ENCODE assay signal across 18 cellular contexts in the genomic region with DNA sequence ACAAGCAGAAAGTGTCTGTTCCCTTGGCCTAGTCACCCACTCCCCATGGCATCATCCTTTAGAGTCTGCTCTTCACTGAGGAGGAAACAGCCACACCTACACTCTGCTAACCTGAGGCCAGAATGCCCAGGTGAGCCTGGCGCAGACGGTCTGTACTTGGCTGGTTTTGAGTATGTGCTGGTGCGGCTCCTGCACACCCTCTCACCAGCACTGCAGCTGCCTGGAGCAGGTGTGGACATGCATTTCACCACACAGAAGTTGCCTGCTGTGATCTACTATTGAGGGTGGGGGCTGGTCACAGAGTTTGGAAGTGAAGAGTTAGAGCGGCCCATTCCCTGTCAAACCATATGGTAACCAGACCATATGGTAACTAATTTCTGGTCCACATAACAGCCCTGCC. TPM values are rescaled to one million over a fixed set of nuclear protein-coding genes. Genes with fewer than 3 reads are reported as not detected.
DNase-seq lines count a peak whose midpoint lies in the region; ATAC-seq and TF ChIP-seq lines count a peak whose summit lies in the region.
"Had no signal": no experiment of that assay in that cellular context is flagged by ENCODE, and none has a peak within 500 bp of the region (broad histone marks: within the 10 kb centered on the region; RNA-seq: fewer than 3 reads in every experiment).

No MANE protein-coding gene starts in this region.

- TF ChIP-seq POLR2A in breast epithelium (IDR thresholded peaks at IDR 0.05), result no peak

- H3K9me3 ChIP-seq in breast epithelium (no peaks in the 10 kb centered on the region), esophagus (ENCODE audit: control insufficient read depth in 2 of 2, insufficient read depth in 1 of 2, low read depth in 1 of 2, low read length in 1 of 2) (no peaks in the 10 kb centered on the region)

- CTCF ChIA-PET in MCF 10A (lab: Yijun Ruan, JAX), result no interaction called here
- CTCF ChIA-PET in activated CD8-positive, alpha-beta memory T cell treated with anti-CD3 and anti-CD28 coated beads, Interleukin-2, amount 10 ng/mL, durations not matched to agents 7 days and 5 days (lab: Charles Lee), result no interaction called here

- no peak for ATAC-seq in GM19467 (IDR thresholded peaks at IDR 0.05; ENCODE audit: unreplicated experiment)
- no peak for ATAC-seq in activated CD8-positive, alpha-beta memory T cell treated with anti-CD3 and anti-CD28 coated beads, Interleukin-2, amount 10 ng/mL, durations not matched to agents 7 days and 5 days
- ATAC-seq: GM12878, PC-3 had no signal

- H3K27ac ChIP-seq in breast epithelium (no peak overlapping the region), esophagus (ENCODE audit: low read depth in 2 of 2, low read length in 1 of 2) (peak overlapping the region; percentile 74 to 75)

- intact Hi-C loops in MCF 10A (cut with micrococcal nuclease), result no loop called here
- intact Hi-C loops in breast epithelium (cut with DNase I; ENCODE audit: low total_unique reads), result no loop called here

- H3K9me3 Mint-ChIP-seq in MCF 10A (ENCODE audit: unreplicated experiment), result no peaks in the 10 kb centered on the region
- no peaks in the 10 kb centered on the region for H3K9me3 Mint-ChIP-seq in activated CD8-positive, alpha-beta memory T cell treated with anti-CD3 and anti-CD28 coated beads, Interleukin-2, amount 10 ng/mL, durations not matched to agents 7 days and 5 days (ENCODE audit: low read depth)
- H3K9me3 Mint-ChIP-seq: CD4-positive, alpha-beta memory T cell had no signal

- no peak overlapping the region for H3K4me3 ChIP-seq in breast epithelium
- no peak overlapping the region for H3K4me3 ChIP-seq in esophagus (ENCODE audit: low read depth in 1 of 2, low read length in 2 of 2)
- H3K4me3 ChIP-seq: GM12878 had no signal

- TF ChIP-seq CTCF in MCF 10A (IDR thresholded peaks at IDR 0.05; ENCODE audit: unreplicated experiment), result no peak
- TF ChIP-seq CTCF in breast epithelium (IDR thresholded peaks at IDR 0.05), result no peak

- peaks cover 79% of the 10 kb centered on the region for H3K27me3 Mint-ChIP-seq in MCF 10A (ENCODE audit: insufficient read depth, unreplicated experiment)
- H3K27me3 Mint-ChIP-seq in activated CD8-positive, alpha-beta memory T cell treated with anti-CD3 and anti-CD28 coated beads, Interleukin-2, amount 10 ng/mL, durations not matched to agents 7 days and 5 days, result no peaks in the 10 kb centered on the region
- H3K27me3 Mint-ChIP-seq: CD4-positive, alpha-beta memory T cell had no signal

- H3K36me3 Mint-ChIP-seq in MCF 10A (ENCODE audit: insufficient read depth, unreplicated experiment), result peaks cover 16% of the 10 kb centered on the region
- no peaks in the 10 kb centered on the region for H3K36me3 Mint-ChIP-seq in activated CD8-positive, alpha-beta memory T cell treated with anti-CD3 and anti-CD28 coated beads, Interleukin-2, amount 10 ng/mL, durations not matched to agents 7 days and 5 days

- H3K4me3 Mint-ChIP-seq in MCF 10A (ENCODE audit: unreplicated experiment), result no peak overlapping the region
- no peak overlapping the region for H3K4me3 Mint-ChIP-seq in activated CD8-positive, alpha-beta memory T cell treated with anti-CD3 and anti-CD28 coated beads, Interleukin-2, amount 10 ng/mL, durations not matched to agents 7 days and 5 days
- H3K4me3 Mint-ChIP-seq: CD4-positive, alpha-beta memory T cell had no signal

- WGBS in esophagus, 2 donors, result 60 to 70% methylated on average over 4 of the region's 4 CpGs

- POLR2A ChIA-PET in MCF 10A (lab: Yijun Ruan, JAX), result interaction anchor here (0.7 kb wide), 1 partner anchor 24 kb away, joined by 3 read pairs; no protein-coding TSS in a partner anchor

- DNase-seq in MCF 10A (ENCODE audit: unreplicated experiment) (peak; percentile 2), breast epithelium (ENCODE audit: low spot score in 2 of 2) (no peak), NCI-H510A (lab: John Stamatoyannopoulos, UW) (peak; percentile 1), middle frontal gyrus (ENCODE audit: extremely low spot score, low spot score) (no peak), HuH-7 (ENCODE audit: low spot score) (no peak)
- DNase-seq in activated CD8-positive, alpha-beta memory T cell treated with anti-CD3 and anti-CD28 coated beads, Interleukin-2, amount 10 ng/mL, durations not matched to agents 7 days and 5 days, result no peak
- DNase-seq: CD4-positive, alpha-beta memory T cell; GDM1; IMR-90; Kasumi-1; NCI-H1105 treated with DMSO at 0.1 percent for 48 hours; NCI-H2029; NCI-H345; NCI-H82; PC-3 had no signal

- peaks cover 8% of the 10 kb centered on the region for H3K4me1 Mint-ChIP-seq in MCF 10A (ENCODE audit: insufficient read depth, unreplicated experiment)
- no peaks in the 10 kb centered on the region for H3K4me1 Mint-ChIP-seq in activated CD8-positive, alpha-beta memory T cell treated with anti-CD3 and anti-CD28 coated beads, Interleukin-2, amount 10 ng/mL, durations not matched to agents 7 days and 5 days
- H3K4me1 Mint-ChIP-seq: CD4-positive, alpha-beta memory T cell had no signal

- no TSS peak for BruUV-seq in MCF 10A (replicated peaks; lab: Mats Ljungman, UMichigan)

- H3K27ac Mint-ChIP-seq in MCF 10A (ENCODE audit: low read depth, unreplicated experiment), result no peak overlapping the region
- H3K27ac Mint-ChIP-seq in activated CD8-positive, alpha-beta memory T cell treated with anti-CD3 and anti-CD28 coated beads, Interleukin-2, amount 10 ng/mL, durations not matched to agents 7 days and 5 days, result no peak overlapping the region
- H3K27ac Mint-ChIP-seq: CD4-positive, alpha-beta memory T cell had no signal

- H3K36me3 ChIP-seq in breast epithelium (no peaks in the 10 kb centered on the region), esophagus (ENCODE audit: control insufficient read depth in 2 of 2, insufficient read depth in 2 of 2, low read length in 1 of 2) (no peaks in the 10 kb centered on the region)

- peaks cover 0 to 12% of the 10 kb centered on the region in 2 donors for H3K27me3 ChIP-seq in breast epithelium
- H3K27me3 ChIP-seq in esophagus (ENCODE audit: control insufficient read depth in 1 of 2, insufficient read depth in 2 of 2, low read length in 2 of 2), result no peaks in the 10 kb centered on the region

- H3K4me1 ChIP-seq in breast epithelium, result no peaks in the 10 kb centered on the region
- H3K4me1 ChIP-seq in esophagus (ENCODE audit: control insufficient read depth in 2 of 2, insufficient read depth in 2 of 2, low read length in 1 of 2), result no peaks in the 10 kb centered on the region

RNA-seq across cellular contexts. Expression of a gene that starts 39.5 kb away (rescaled TPM):
- total RNA-seq in MCF 10A (2022) (3.4 and 6.3 TPM in 2 replicates), breast epithelium (10 to 100 TPM; 16.8 to 30.7 (median 29.8) TPM)
- 1 to 10 TPM; 2.4 to 9.9 TPM for polyA plus RNA-seq in esophagus
- 10 to 100 TPM in 1 of 2 experiments, 1 to 10 TPM in 1; 6.2 to 14.4 TPM for total RNA-seq in activated CD8-positive, alpha-beta memory T cell treated with anti-CD3 and anti-CD28 coated beads, Interleukin-2, amount 10 ng/mL, durations not matched to agents 7 days and 5 days

RNA-seq across cellular contexts. Expression of a gene that starts 51.2 kb away (rescaled TPM):
- 39.3 and 41.6 TPM in 2 replicates for total RNA-seq in MCF 10A (2022)
- total RNA-seq in breast epithelium, result 10 to 100 TPM; 63.4 to 82.7 (median 76.4) TPM
- 10 to 100 TPM; 20.0 to 29.3 TPM for polyA plus RNA-seq in esophagus
- 10 to 100 TPM; 19.3 to 29.5 TPM for total RNA-seq in activated CD8-positive, alpha-beta memory T cell treated with anti-CD3 and anti-CD28 coated beads, Interleukin-2, amount 10 ng/mL, durations not matched to agents 7 days and 5 days

Comparison
In these comparisons a context has a peak if more than half of its experiments do, and no peak if none do; other contexts are left out.
1. DNase-seq: peak in MCF 10A (single experiment) and NCI-H510A (single experiment); none in breast epithelium (0 of 2), activated CD8-positive, alpha-beta memory T cell treated with anti-CD3 and anti-CD28 coated beads, Interleukin-2, amount 10 ng/mL, durations not matched to agents 7 days and 5 days (single experiment), middle frontal gyrus (single experiment) and HuH-7 (single experiment).
2. H3K27ac ChIP-seq: peak in esophagus (2 of 2); none in breast epithelium (0 of 2).